19 cellular contexts compared by ENCODE assay signal in the genomic region with DNA sequence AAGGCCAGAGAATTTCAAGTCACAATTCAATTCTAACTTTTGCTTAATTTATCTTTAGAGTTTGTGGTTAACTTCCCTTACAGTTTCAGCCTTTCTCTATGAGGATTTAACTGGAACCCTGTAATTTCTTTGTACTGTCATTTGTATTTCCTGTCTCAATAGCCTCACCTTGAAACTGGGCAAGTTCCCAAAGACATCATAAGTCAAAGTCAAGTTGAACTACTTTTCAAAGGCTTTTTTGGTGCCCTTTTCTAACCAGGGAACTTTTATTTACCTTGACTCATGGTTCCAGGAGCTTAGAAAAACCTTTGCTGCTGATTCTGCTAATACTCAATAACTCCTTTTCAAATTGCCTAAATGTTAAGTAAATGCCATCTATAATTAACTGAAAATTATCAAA.
A peak's percentile ranks its signal among the peaks of the same experiment; 100 is the strongest.
DNase-seq lines count a peak whose midpoint lies in the region; ATAC-seq and TF ChIP-seq lines count a peak whose summit lies in the region.
"Had no signal": no experiment of that assay in that cellular context is flagged by ENCODE, and none has a peak within 500 bp of the region (broad histone marks: within the 10 kb centered on the region; RNA-seq: fewer than 3 reads in every experiment).

No MANE protein-coding gene starts in this region.

- in situ Hi-C loops in Panc1 (cut with HindIII; ENCODE audit: low pct_unique_long_range_greater_than_20kb, low sequenced_read_pairs), result no loop called here

- peak; percentile 21 for DNase-seq in SIG-M5 treated with dmso at 0.1 percent for 504 hours (lab: John Stamatoyannopoulos, UW; ENCODE audit: unreplicated experiment)
- DNase-seq in SIG-M5 (lab: John Stamatoyannopoulos, UW), result no peak
- DNase-seq in Panc1 (ENCODE audit: low read depth, low spot score), result peak; percentile 71
- DNase-seq in foreskin keratinocyte, result peak; percentile 73 to 86
- no peak for DNase-seq in thyroid gland
- no peak for DNase-seq in epidermal melanocyte (ENCODE audit: insufficient read length, low spot score)
- DNase-seq in NOMO-1 treated with dmso at 0.1 percent for 144 hours (lab: John Stamatoyannopoulos, UW; ENCODE audit: unreplicated experiment), result no peak
- DNase-seq: activated naive CD8-positive, alpha-beta T cell treated with anti-CD3 and anti-CD28 coated beads, Interleukin-2, amount 50 U/mL, for 24 hours; activated T-cell treated with anti-CD3 and anti-CD28 coated beads, Interleukin-2, amount 50 U/mL, for 72 hours; CD4-positive, alpha-beta T cell; endodermal cell; H7; NCI-H1048; NCI-H2171 treated with DMSO at 0.1 percent for 48 hours; sigmoid colon; stimulated activated CD4-positive, alpha-beta T cell treated with anti-CD3 and anti-CD28 coated beads, Interleukin-4, amount 100 ng/mL, for 24 hours; trophoblast cell had no signal

- no peaks in the 10 kb centered on the region for H3K27me3 ChIP-seq in Panc1 (ENCODE audit: control insufficient read depth, insufficient read depth, low read length)
- H3K27me3 ChIP-seq in foreskin keratinocyte, result no peaks in the 10 kb centered on the region
- no peaks in the 10 kb centered on the region for H3K27me3 ChIP-seq in thyroid gland
- H3K27me3 ChIP-seq: neutrophil, sigmoid colon had no signal

- POLR2A ChIA-PET in Panc1 (lab: Charles Lee), result interaction anchor here (0.6 to 0.7 kb wide), 2 partner anchors 45 to 318 kb away, joined by 3 read pairs; no protein-coding TSS in a partner anchor

- no TSS peak for BruUV-seq in Panc1 (replicated peaks; lab: Mats Ljungman, UMichigan)

- CTCF ChIA-PET in Panc1 (lab: Charles Lee), result interaction anchor here (0.7 kb wide), 1 partner anchor 91 kb away, joined by 9 read pairs; no protein-coding TSS in a partner anchor

- H3K4me3 ChIP-seq in Panc1 (ENCODE audit: low read depth in 2 of 2, low read length in 2 of 2) (no peak overlapping the region), thyroid gland (replicated peaks in 1 of 3) (no peak overlapping the region)
- H3K4me3 ChIP-seq: sigmoid colon had no signal

- H3K9me3 ChIP-seq in Panc1 (ENCODE audit: control insufficient read depth, insufficient read depth, low read depth, low read length), result peaks cover 5% of the 10 kb centered on the region; the same call in 1 of the 2 replicates
- no peaks in the 10 kb centered on the region for H3K9me3 ChIP-seq in thyroid gland
- H3K9me3 ChIP-seq: neutrophil, sigmoid colon had no signal

- H3K36me3 ChIP-seq in Panc1 (ENCODE audit: control insufficient read depth, insufficient read depth, low read length), result no peaks in the 10 kb centered on the region
- H3K36me3 ChIP-seq in thyroid gland, result no peaks in the 10 kb centered on the region
- H3K36me3 ChIP-seq: neutrophil, sigmoid colon had no signal

- no peak for TF ChIP-seq CTCF in Panc1 (IDR thresholded peaks at IDR 0.05)
- TF ChIP-seq CTCF in foreskin keratinocyte (conservative IDR thresholded peaks at IDR 0.05), result no peak
- no peak for TF ChIP-seq CTCF in thyroid gland (IDR thresholded peaks at IDR 0.05)

- H3K4me1 ChIP-seq in Panc1 (ENCODE audit: control insufficient read depth, insufficient read depth, low read length) (peaks cover 59% of the 10 kb centered on the region), foreskin keratinocyte (peaks cover 61% of the 10 kb centered on the region), thyroid gland (peaks cover 26 to 38% of the 10 kb centered on the region in 2 donors)
- H3K4me1 ChIP-seq: sigmoid colon had no signal

- intact Hi-C loops in Panc1 (cut with micrococcal nuclease; ENCODE audit: unreplicated experiment) (no loop called here), thyroid gland (cut with DNase I) (no loop called here)

- no peak for TF ChIP-seq POLR2A in thyroid gland (IDR thresholded peaks at IDR 0.05)

- H3K27ac ChIP-seq in Panc1 (ENCODE audit: low read length) (peak overlapping the region; percentile 100), foreskin keratinocyte (peak overlapping the region; percentile 99), thyroid gland (peak overlapping the region; percentile 66 to 74 (median 70))
- H3K27ac ChIP-seq: neutrophil, sigmoid colon had no signal

- ATAC-seq in Panc1 (0 out of 2 replicates have a peak, but pooled peaks have one; percentile 18), foreskin keratinocyte (no peak), GM18873 (IDR thresholded peaks at IDR 0.05; ENCODE audit: low FRiP score, unreplicated experiment) (no peak)
- ATAC-seq: activated naive CD8-positive, alpha-beta T cell treated with anti-CD3 and anti-CD28 coated beads, Interleukin-2, amount 50 U/mL, for 24 hours had no signal

Comparison
In these comparisons a context has a peak if more than half of its experiments do, and no peak if none do; other contexts are left out.
1. DNase-seq: peak in SIG-M5 treated with dmso at 0.1 percent for 504 hours (single experiment), Panc1 (single experiment) and foreskin keratinocyte (2 of 2); none in SIG-M5 (single experiment), thyroid gland (0 of 2), epidermal melanocyte (single experiment) and NOMO-1 treated with dmso at 0.1 percent for 144 hours (single experiment).
2. Peak in every context shown above with its lines, with median percentiles within 50 percentile points of each other: H3K27ac ChIP-seq.